8 cellular contexts compared by ENCODE assay signal in the genomic region with DNA sequence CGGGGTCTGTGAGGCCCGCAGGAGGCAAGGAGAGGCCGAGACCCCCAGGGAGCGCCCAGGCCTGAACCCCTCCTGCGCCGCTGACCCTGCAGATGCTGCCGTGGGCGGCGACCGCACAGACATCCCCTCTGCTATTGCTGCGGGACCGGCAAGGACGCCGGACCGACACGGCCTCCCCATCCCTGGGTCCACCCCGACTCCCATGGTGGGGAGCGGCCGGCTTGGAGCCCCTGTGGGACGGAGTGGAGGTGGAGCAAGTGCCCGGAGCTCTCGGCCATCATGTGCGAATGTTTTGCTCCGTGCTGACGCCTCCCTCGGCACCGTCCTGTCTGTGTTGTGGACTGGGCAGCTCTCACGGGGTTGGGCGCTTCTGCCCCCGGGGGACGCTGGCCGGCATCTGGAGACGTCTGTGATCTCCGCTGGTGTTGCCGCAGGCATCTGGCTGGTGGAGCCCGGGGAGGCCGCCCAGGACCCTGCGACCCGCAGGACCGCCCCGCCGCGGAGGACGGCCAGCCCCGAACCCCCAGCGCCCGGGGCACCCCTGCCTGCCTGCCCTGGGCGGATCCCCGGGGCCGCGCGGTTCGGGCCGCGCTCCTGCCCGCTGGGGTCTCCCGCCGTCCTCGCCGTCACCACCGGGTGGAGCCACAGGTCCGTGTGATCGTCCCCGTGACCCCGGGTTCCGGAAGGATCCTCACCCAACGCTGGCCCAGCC. TPM values are rescaled to one million over a fixed set of nuclear protein-coding genes. Genes with fewer than 3 reads are reported as not detected.
DNase-seq lines count a peak whose midpoint lies in the region; ATAC-seq and TF ChIP-seq lines count a peak whose summit lies in the region.

No MANE protein-coding gene starts in this region.

- peaks cover 0 to 3% (median 0%) of the 10 kb centered on the region in 3 donors for H3K36me3 Mint-ChIP-seq in immature natural killer cell

- peak; percentile 31 to 75 (median 67) for TF ChIP-seq CTCF in heart right ventricle (IDR thresholded peaks at IDR 0.05)

- WGBS in heart right ventricle, 2 donors: 9 to 10% methylated on average over 64 to 67 of the region's 67 CpGs

- no peaks in the 10 kb centered on the region for H3K36me3 ChIP-seq in heart right ventricle

- no peak overlapping the region for H3K27ac ChIP-seq in heart right ventricle

- H3K4me3 ChIP-seq in heart right ventricle: peak overlapping the region in 7 of 10 donors; percentile 12 to 34 (median 23)

- no peaks in the 10 kb centered on the region for H3K9me3 Mint-ChIP-seq in immature natural killer cell

- intact Hi-C loops in heart right ventricle (cut with DNase I): loop anchor here in 8 of 10 donors (1.0 to 10.0 kb wide), 6 partner anchors 239 to 381 kb away; partner anchors contain the start of gene C1QTNF8 (in 1 of the 8)

- peaks cover 0 to 5% (median 0%) of the 10 kb centered on the region in 11 donors for H3K9me3 ChIP-seq in heart right ventricle

- ATAC-seq in heart right ventricle (peak; percentile 51 to 83 (median 67)), GM18858 (IDR thresholded peaks at IDR 0.05; ENCODE audit: unreplicated experiment) (no peak), HG02852 (IDR thresholded peaks at IDR 0.05; ENCODE audit: unreplicated experiment) (no peak)

- DNase-seq in Daoy (ENCODE audit: low read depth) (peak; percentile 61), NOMO-1 treated with dmso at 0.1 percent for 144 hours (lab: John Stamatoyannopoulos, UW; ENCODE audit: unreplicated experiment) (peak; percentile 7), heart right ventricle (peak in 1 of 2 donors; percentile 60), putamen (ENCODE audit: low spot score) (peak; percentile 35), immature natural killer cell (no peak)
- peak; percentile 27 for DNase-seq in activated gamma-delta T cell treated with anti-CD3 and anti-CD28 coated beads, Interleukin-2, amount 50 U/mL, for 16 hours (ENCODE audit: low read depth)

- peaks cover 3 to 8% of the 10 kb centered on the region in 2 donors for H3K4me1 Mint-ChIP-seq in immature natural killer cell

- H3K4me1 ChIP-seq in heart right ventricle: peaks cover 0 to 16% (median 5%) of the 10 kb centered on the region in 9 donors

- peaks cover 6 to 13% (median 9%) of the 10 kb centered on the region in 3 donors for H3K27me3 Mint-ChIP-seq in immature natural killer cell (ENCODE audit: low read depth in 3 of 3)

- no peak overlapping the region for H3K4me3 Mint-ChIP-seq in immature natural killer cell

- H3K27ac Mint-ChIP-seq in immature natural killer cell: no peak overlapping the region

- peaks cover 7 to 69% (median 63%) of the 10 kb centered on the region in 7 donors for H3K27me3 ChIP-seq in heart right ventricle

RNA-seq across cellular contexts. Expression of gene GNG13, which starts 12.8 kb away (rescaled TPM):
- not detected in 2 replicates for total RNA-seq in Daoy (2014; rRNA removed; shearing (Covaris generic))
- not detected for total RNA-seq in heart right ventricle
- not detected for polyA plus RNA-seq in heart right ventricle
- polyA plus RNA-seq in immature natural killer cell: not detected

RNA-seq across cellular contexts. Expression of gene CHTF18, which starts 24.9 kb away (rescaled TPM):
- total RNA-seq in Daoy (2014; rRNA removed; shearing (Covaris generic)): 18.1 and 19.3 TPM in 2 replicates
- 1 to 10 TPM; 2.8 to 8.2 (median 5.2) TPM for total RNA-seq in heart right ventricle
- polyA plus RNA-seq in heart right ventricle (1 to 10 TPM; 6.0 to 7.0 TPM), immature natural killer cell (1 to 10 TPM in 2 of 3 donors, not detected in 1; 6.3 to 9.2 TPM)

RNA-seq across cellular contexts. Expression of gene RPUSD1, which starts 25.2 kb away (rescaled TPM):
- 36.9 and 38.6 TPM in 2 replicates for total RNA-seq in Daoy (2014; rRNA removed; shearing (Covaris generic))
- total RNA-seq in heart right ventricle: 10 to 100 TPM in 1 of 10 donors, 1 to 10 TPM in 9; 5.8 to 12.0 (median 7.9) TPM
- polyA plus RNA-seq in heart right ventricle (10 to 100 TPM; 13.7 to 23.3 TPM), immature natural killer cell (10 to 100 TPM; 23.9 to 49.9 (median 27.7) TPM)

RNA-seq across cellular contexts. Expression of gene MSLN, which starts 52.8 kb away (rescaled TPM):
- total RNA-seq in Daoy (2014; rRNA removed; shearing (Covaris generic)): not detected in 2 replicates
- 1 to 10 TPM in 1 of 10 donors, under 1 TPM in 2, not detected in 7; 0.17 to 4.0 (median 0.38) TPM for total RNA-seq in heart right ventricle
- polyA plus RNA-seq in heart right ventricle: under 1 TPM in 1 of 2 donors, not detected in 1; 0.09 TPM
- not detected for polyA plus RNA-seq in immature natural killer cell

Comparison
In these comparisons a context has a peak if more than half of its experiments do, and no peak if none do; other contexts are left out.
1. DNase-seq: peak in Daoy (single experiment), NOMO-1 treated with dmso at 0.1 percent for 144 hours (single experiment), activated gamma-delta T cell treated with anti-CD3 and anti-CD28 coated beads, Interleukin-2, amount 50 U/mL, for 16 hours (single experiment) and putamen (single experiment); none in immature natural killer cell (0 of 3).
2. ATAC-seq: peak in heart right ventricle (8 of 8); none in GM18858 (single experiment) and HG02852 (single experiment).